Comparison of ENCODE assay signal across 1 cellular context in genomic region chr3:159929181-159929893, GRCh38.
TF ChIP-seq lines count a peak whose summit lies in the region.

No MANE protein-coding gene starts in this region.

TF ChIP-seq in HepG2, 621 proteins besides CTCF, POLR2A, EP300 and RAD21 (continued from another document and continues in another):
- no peak for TF ChIP-seq ZHX2 (IDR thresholded peaks at IDR 0.05; ENCODE audit: low read depth)
- TF ChIP-seq ZHX2 (CRISPR knock-in tag; IDR thresholded peaks at IDR 0.05; ENCODE audit: borderline replicate concordance) = no peak
- no peak; the same call in 1 of the 2 replicates for TF ChIP-seq BCL6 (CRISPR knock-in tag; IDR thresholded peaks at IDR 0.05)
- no peak for TF ChIP-seq CC2D1A (CRISPR knock-in tag; IDR thresholded peaks at IDR 0.05)
- TF ChIP-seq ZNF629 (CRISPR knock-in tag; conservative IDR thresholded peaks at IDR 0.05) = no peak
- TF ChIP-seq KMT2A (CRISPR knock-in tag; IDR thresholded peaks at IDR 0.05) = no peak
- peak; percentile 25; the same call in 1 of the 2 replicates for TF ChIP-seq HNF4A (CRISPR knock-in tag; IDR thresholded peaks at IDR 0.05)
- TF ChIP-seq NBN (conservative IDR thresholded peaks at IDR 0.05) = no peak
- no peak for TF ChIP-seq HNRNPH1 (optimal IDR thresholded peaks at IDR 0.05; ENCODE audit: low read depth, low read length)
- peak; percentile 49; the same call in 1 of the 2 replicates for TF ChIP-seq MIXL1 (CRISPR knock-in tag; IDR thresholded peaks at IDR 0.05)
- no peak for TF ChIP-seq SALL1 (CRISPR knock-in tag; IDR thresholded peaks at IDR 0.05)
- no peak for TF ChIP-seq PAWR (CRISPR knock-in tag; IDR thresholded peaks at IDR 0.05; ENCODE audit: borderline replicate concordance)
- TF ChIP-seq MLXIP (CRISPR knock-in tag; IDR thresholded peaks at IDR 0.05; ENCODE audit: borderline replicate concordance) = no peak
- peak; percentile 21 for TF ChIP-seq ASH2L (IDR thresholded peaks at IDR 0.05; ENCODE audit: insufficient read length, low read depth, low read length)
- TF ChIP-seq ZFY (CRISPR knock-in tag; IDR thresholded peaks at IDR 0.05) = peak; percentile 64
- no peak for TF ChIP-seq ZNF292 (CRISPR knock-in tag; IDR thresholded peaks at IDR 0.05; ENCODE audit: borderline replicate concordance, low read depth)
- no peak for TF ChIP-seq ZBTB33 (CRISPR knock-in tag; IDR thresholded peaks at IDR 0.05)
- no peak; the same call in 1 of the 2 replicates for TF ChIP-seq POGZ (CRISPR knock-in tag; IDR thresholded peaks at IDR 0.05)
- no peak for TF ChIP-seq GTF2F1 (IDR thresholded peaks at IDR 0.05; ENCODE audit: low read length)
- no peak for TF ChIP-seq ZFP1 (CRISPR knock-in tag; IDR thresholded peaks at IDR 0.05)
- TF ChIP-seq ZNF296 (CRISPR knock-in tag; conservative IDR thresholded peaks at IDR 0.05) = no peak
- TF ChIP-seq ZNF704 (CRISPR knock-in tag; IDR thresholded peaks at IDR 0.05; ENCODE audit: borderline replicate concordance) = no peak
- no peak for TF ChIP-seq ZNF362 (CRISPR knock-in tag; IDR thresholded peaks at IDR 0.05; ENCODE audit: borderline replicate concordance)
- TF ChIP-seq KDM4B (CRISPR knock-in tag; IDR thresholded peaks at IDR 0.05) = no peak
- TF ChIP-seq RERE (CRISPR knock-in tag; IDR thresholded peaks at IDR 0.05; ENCODE audit: low read depth) = no peak
- no peak for TF ChIP-seq ZBTB3 (CRISPR knock-in tag; IDR thresholded peaks at IDR 0.05; ENCODE audit: borderline replicate concordance, low read depth)
- no peak for TF ChIP-seq ZSCAN31 (CRISPR knock-in tag; IDR thresholded peaks at IDR 0.05; ENCODE audit: low read depth)
- peak; percentile 44; the same call in 1 of the 2 replicates for TF ChIP-seq THAP11 (CRISPR knock-in tag; IDR thresholded peaks at IDR 0.05)
- no peak for TF ChIP-seq ZNF337 (CRISPR knock-in tag; IDR thresholded peaks at IDR 0.05; ENCODE audit: borderline replicate concordance, low read depth)
- TF ChIP-seq NFE2 (CRISPR knock-in tag; IDR thresholded peaks at IDR 0.05) = no peak
- no peak for TF ChIP-seq POLR2G (IDR thresholded peaks at IDR 0.05; ENCODE audit: low read depth, low read length)
- TF ChIP-seq ZNF274 (CRISPR knock-in tag; IDR thresholded peaks at IDR 0.05) = no peak
- no peak for TF ChIP-seq ZNF512 (CRISPR knock-in tag; IDR thresholded peaks at IDR 0.05)
- no peak for TF ChIP-seq NFRKB (IDR thresholded peaks at IDR 0.05)
- TF ChIP-seq SRSF4 (IDR thresholded peaks at IDR 0.05; ENCODE audit: low read depth, low read length, poor library complexity, severe bottlenecking) = no peak
- TF ChIP-seq KAT8 (CRISPR knock-in tag; IDR thresholded peaks at IDR 0.05) = peak; percentile 90
- no peak for TF ChIP-seq ZNF773 (CRISPR knock-in tag; IDR thresholded peaks at IDR 0.05; ENCODE audit: borderline replicate concordance)
- TF ChIP-seq ZNF234 (CRISPR knock-in tag; conservative IDR thresholded peaks at IDR 0.05) = no peak
- TF ChIP-seq ZNF619 (CRISPR knock-in tag; IDR thresholded peaks at IDR 0.05) = no peak
- TF ChIP-seq ZSCAN9 (CRISPR knock-in tag; IDR thresholded peaks at IDR 0.05; ENCODE audit: borderline replicate concordance) = 0 out of 2 replicates have a peak, but pooled peaks have one; percentile 26
- TF ChIP-seq ZBTB21 (CRISPR knock-in tag; IDR thresholded peaks at IDR 0.05) = no peak
- TF ChIP-seq IRF1 (CRISPR knock-in tag; IDR thresholded peaks at IDR 0.05; ENCODE audit: low read depth) = no peak
- TF ChIP-seq SKI (IDR thresholded peaks at IDR 0.05; ENCODE audit: partially characterized antibody) = no peak
- TF ChIP-seq ZNF333 (CRISPR knock-in tag; IDR thresholded peaks at IDR 0.05; ENCODE audit: borderline replicate concordance) = no peak
- no peak for TF ChIP-seq KAT7 (CRISPR knock-in tag; IDR thresholded peaks at IDR 0.05; ENCODE audit: borderline replicate concordance)
- peak; percentile 74 for TF ChIP-seq PPARG (CRISPR knock-in tag; conservative IDR thresholded peaks at IDR 0.05)
